8 cellular contexts compared by ENCODE assay signal in the genomic region with DNA sequence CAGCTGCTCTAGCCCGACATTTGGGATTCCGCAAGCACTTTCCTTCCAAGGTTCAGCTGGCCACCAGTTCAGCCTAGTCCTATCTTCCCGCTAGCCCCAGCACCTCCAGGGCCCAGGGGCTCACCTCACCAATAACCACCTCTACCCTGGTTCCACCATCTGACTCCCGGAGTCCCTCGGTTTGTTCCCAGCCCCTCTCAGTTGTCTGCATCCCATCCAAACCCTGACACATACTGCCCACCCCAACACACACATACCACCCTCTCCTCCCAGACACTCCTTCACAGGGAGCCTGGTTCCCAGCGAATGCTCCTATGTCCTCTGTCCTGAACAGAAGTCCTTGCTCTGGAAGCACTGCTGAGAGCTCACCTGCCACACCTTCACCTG. TPM values are rescaled to one million over a fixed set of nuclear protein-coding genes. Genes with fewer than 3 reads are reported as not detected.
A peak's percentile ranks its signal among the peaks of the same experiment; 100 is the strongest.
DNase-seq lines count a peak whose midpoint lies in the region; ATAC-seq and TF ChIP-seq lines count a peak whose summit lies in the region.
"Had no signal": no experiment of that assay in that cellular context is flagged by ENCODE, and none has a peak within 500 bp of the region (broad histone marks: within the 10 kb centered on the region; RNA-seq: fewer than 3 reads in every experiment).

No MANE protein-coding gene starts in this region.

- H3K9ac ChIP-seq in SK-N-SH: no peak overlapping the region

- no peak for DNase-seq in SK-N-SH
- DNase-seq in esophagus muscularis mucosa (ENCODE audit: extremely low spot score): no peak
- no peak for DNase-seq in thyroid gland
- no peak for DNase-seq in DMS 273 treated with DMSO at 0.1 percent for 48 hours (lab: John Stamatoyannopoulos, UW)
- DNase-seq: DND-41 had no signal

- H3K36me3 ChIP-seq in SK-N-SH (replicated peaks in 1 of 2; ENCODE audit: control insufficient read depth in 1 of 2, insufficient read depth in 2 of 2, low read length in 1 of 2) (no peaks in the 10 kb centered on the region), esophagus muscularis mucosa (no peaks in the 10 kb centered on the region), muscle layer of duodenum (ENCODE audit: control insufficient read depth in 1 of 2, insufficient read depth in 2 of 2, low read length in 2 of 2) (no peaks in the 10 kb centered on the region), thyroid gland (no peaks in the 10 kb centered on the region)

- no peaks in the 10 kb centered on the region for H3K79me2 ChIP-seq in SK-N-SH (ENCODE audit: insufficient read depth)

- H3K9me3 ChIP-seq in SK-N-SH (no peaks in the 10 kb centered on the region), esophagus muscularis mucosa (no peaks in the 10 kb centered on the region), muscle layer of duodenum (ENCODE audit: control insufficient read depth in 1 of 2, low read length in 2 of 2) (no peaks in the 10 kb centered on the region), thyroid gland (no peaks in the 10 kb centered on the region)

- peaks cover 0 to 13% of the 10 kb centered on the region in 2 experiments; a peak in 3 of 4 replicates for H3K4me1 ChIP-seq in SK-N-SH (ENCODE audit: control insufficient read depth in 1 of 2, insufficient read depth in 2 of 2, low read depth in 1 of 2, low read length in 1 of 2)
- peaks cover 61 to 89% (median 84%) of the 10 kb centered on the region in 4 donors for H3K4me1 ChIP-seq in esophagus muscularis mucosa
- peaks cover 11 to 40% of the 10 kb centered on the region in 2 donors for H3K4me1 ChIP-seq in muscle layer of duodenum (ENCODE audit: control insufficient read depth in 1 of 2, insufficient read depth in 2 of 2, low read length in 2 of 2)
- peaks cover 11 to 66% of the 10 kb centered on the region in 2 donors for H3K4me1 ChIP-seq in thyroid gland

- H3K9me2 ChIP-seq in SK-N-SH: no peaks in the 10 kb centered on the region

- TF ChIP-seq RAD21 in SK-N-SH (IDR thresholded peaks at IDR 0.05; ENCODE audit: low read length): no peak

- POLR2A ChIA-PET in SK-N-SH (lab: Yijun Ruan, JAX): no interaction called here

- H3K27me3 ChIP-seq in SK-N-SH (ENCODE audit: insufficient read depth) (peaks cover 2% of the 10 kb centered on the region), esophagus muscularis mucosa (no peaks in the 10 kb centered on the region), muscle layer of duodenum (ENCODE audit: low read depth, low read length) (no peaks in the 10 kb centered on the region), thyroid gland (no peaks in the 10 kb centered on the region)

- no peak overlapping the region for H3K4me3 ChIP-seq in SK-N-SH (ENCODE audit: low read depth in 2 of 2, low read length in 1 of 2)
- H3K4me3 ChIP-seq in esophagus muscularis mucosa: peak overlapping the region; percentile 45 to 61 (median 52)
- H3K4me3 ChIP-seq in muscle layer of duodenum (ENCODE audit: low read depth in 1 of 2, low read length in 2 of 2): peak overlapping the region; percentile 68 to 70
- H3K4me3 ChIP-seq in thyroid gland (replicated peaks in 1 of 3): peak overlapping the region in 1 of 3 donors; percentile 33

- H3K27ac ChIP-seq in SK-N-SH (ENCODE audit: low read depth in 2 of 2, low read length in 1 of 2) (no peak overlapping the region), esophagus muscularis mucosa (replicated peaks in 1 of 4) (peak overlapping the region; percentile 77 to 83 (median 81)), muscle layer of duodenum (ENCODE audit: low read length) (peak overlapping the region; percentile 79), thyroid gland (peak overlapping the region; percentile 66 to 78 (median 75))

- TF ChIP-seq CTCF in SK-N-SH (IDR thresholded peaks at IDR 0.05) (no peak), esophagus muscularis mucosa (IDR thresholded peaks at IDR 0.05) (no peak), thyroid gland (IDR thresholded peaks at IDR 0.05) (no peak)

- TF ChIP-seq EP300 in SK-N-SH (IDR thresholded peaks at IDR 0.05; ENCODE audit: borderline replicate concordance in 1 of 2, low read depth in 1 of 2, low read length in 1 of 2): no peak
- TF ChIP-seq EP300 in esophagus muscularis mucosa (IDR thresholded peaks at IDR 0.05): no peak

- peak overlapping the region; percentile 53; the same call in 1 of the 2 replicates for H3K4me2 ChIP-seq in SK-N-SH

- H3F3A ChIP-seq in SK-N-SH (replicated peaks; ENCODE audit: insufficient read depth): peaks cover 21% of the 10 kb centered on the region

- TF ChIP-seq POLR2A in esophagus muscularis mucosa (IDR thresholded peaks at IDR 0.05; ENCODE audit: low read depth) (no peak), thyroid gland (IDR thresholded peaks at IDR 0.05) (no peak)

- CTCF ChIA-PET in SK-N-SH (lab: Yijun Ruan, JAX): interaction anchor here (1.1 to 2.4 kb wide), 3 partner anchors 8 to 20 kb away, joined by 3 to 16 read pairs (median 6); a partner anchor contains a TSS

- WGBS in SK-N-SH (ENCODE audit: low lambda C conversion rate): 33% methylated on average over 6 of the region's 6 CpGs
- 64% methylated on average over 6 of the region's 6 CpGs for WGBS in esophagus muscularis mucosa
- 38 to 42% methylated on average over 6 of the region's 6 CpGs for WGBS in thyroid gland, 2 donors

- H2AFZ ChIP-seq in SK-N-SH (ENCODE audit: low read depth): no peak overlapping the region

- ATAC-seq in HG03097 (IDR thresholded peaks at IDR 0.05; ENCODE audit: low FRiP score, unreplicated experiment) (no peak), HG02840 (IDR thresholded peaks at IDR 0.05; ENCODE audit: low FRiP score, unreplicated experiment) (no peak)

- intact Hi-C loops in esophagus muscularis mucosa (cut with DNase I) (no loop called here), thyroid gland (cut with DNase I) (no loop called here)

- H4K20me1 ChIP-seq in SK-N-SH (ENCODE audit: insufficient read depth): no peaks in the 10 kb centered on the region

TF ChIP-seq in SK-N-SH, 30 proteins besides CTCF, POLR2A, EP300 and RAD21:
- TF ChIP-seq NFIC (IDR thresholded peaks at IDR 0.05; ENCODE audit: borderline replicate concordance): no peak
- no peak for TF ChIP-seq TEAD4 (IDR thresholded peaks at IDR 0.05; ENCODE audit: borderline replicate concordance, insufficient read depth)
- TF ChIP-seq TAF1 (IDR thresholded peaks at IDR 0.05; ENCODE audit: borderline replicate concordance, low read depth, low read length): no peak
- TF ChIP-seq FOSL2 (IDR thresholded peaks at IDR 0.05; ENCODE audit: borderline replicate concordance, low read depth): no peak
- TF ChIP-seq SMC3 (IDR thresholded peaks at IDR 0.05; ENCODE audit: low read depth, low read length): no peak
- no peak for TF ChIP-seq SIN3A (IDR thresholded peaks at IDR 0.05; ENCODE audit: borderline replicate concordance, low read depth, low read length)
- no peak for TF ChIP-seq GABPA (IDR thresholded peaks at IDR 0.05; ENCODE audit: low read depth)
- TF ChIP-seq GATA2 (CRISPR knock-in tag; IDR thresholded peaks at IDR 0.05): no peak
TF ChIP-seq in SK-N-SH: peak in this region for 0.

RNA-seq across cellular contexts. Expression of a gene that starts 0.4 kb away (rescaled TPM):
- polyA plus RNA-seq in SK-N-SH (2012; rRNA removed): 0.48 and 0.55 TPM in 2 replicates
- 0.07 and 0.13 TPM in 2 replicates for polyA plus RNA-seq in SK-N-SH (2012; cell fraction: cytosol; rRNA removed)
- polyA plus RNA-seq in SK-N-SH (2012; cell fraction: nucleus; rRNA removed): 1.5 and 1.7 TPM in 2 replicates
- total RNA-seq in esophagus muscularis mucosa (100 to 1,000 TPM; 223 to 525 (median 326) TPM), thyroid gland (100 to 1,000 TPM in 2 of 4 donors, 10 to 100 TPM in 2; 42.2 to 112 (median 80.9) TPM)

RNA-seq across cellular contexts. Expression of a gene that starts 19.3 kb away (rescaled TPM):
- polyA plus RNA-seq in SK-N-SH (2012; rRNA removed): 61.3 and 73.0 TPM in 2 replicates
- 24.6 and 34.3 TPM in 2 replicates for polyA plus RNA-seq in SK-N-SH (2012; cell fraction: cytosol; rRNA removed)
- polyA plus RNA-seq in SK-N-SH (2012; cell fraction: nucleus; rRNA removed): 148 and 162 TPM in 2 replicates
- total RNA-seq in esophagus muscularis mucosa (10 to 100 TPM; 17.7 to 37.4 (median 27.2) TPM), thyroid gland (10 to 100 TPM; 41.5 to 63.5 (median 57.3) TPM)

RNA-seq across cellular contexts. Expression of a gene that starts 21.4 kb away (rescaled TPM):
- 2.7 and 3.5 TPM in 2 replicates for polyA plus RNA-seq in SK-N-SH (2012; rRNA removed)
- 2.4 and 2.6 TPM in 2 replicates for polyA plus RNA-seq in SK-N-SH (2012; cell fraction: cytosol; rRNA removed)
- 2.9 and 3.3 TPM in 2 replicates for polyA plus RNA-seq in SK-N-SH (2012; cell fraction: nucleus; rRNA removed)
- 1 to 10 TPM; 2.7 to 6.3 (median 3.9) TPM for total RNA-seq in esophagus muscularis mucosa
- total RNA-seq in thyroid gland: 10 to 100 TPM in 1 of 4 donors, 1 to 10 TPM in 3; 3.6 to 11.8 (median 6.8) TPM

RNA-seq across cellular contexts. Expression of a gene that starts 43.0 kb away (rescaled TPM):
- polyA plus RNA-seq in SK-N-SH (2012; rRNA removed): 1.2 and 1.5 TPM in 2 replicates
- polyA plus RNA-seq in SK-N-SH (2012; cell fraction: cytosol; rRNA removed): 0.72 and 1.2 TPM in 2 replicates
- 9.8 and 14.4 TPM in 2 replicates for polyA plus RNA-seq in SK-N-SH (2012; cell fraction: nucleus; rRNA removed)
- total RNA-seq in esophagus muscularis mucosa: 1 to 10 TPM; 2.7 to 4.4 (median 4.0) TPM
- total RNA-seq in thyroid gland: under 1 TPM in 3 of 4 donors, not detected in 1; 0.49 to 0.81 (median 0.67) TPM

RNA-seq across cellular contexts. Expression of a gene that starts 45.2 kb away (rescaled TPM):
- polyA plus RNA-seq in SK-N-SH (2012; rRNA removed): 32.7 and 42.1 TPM in 2 replicates
- 20.3 and 24.4 TPM in 2 replicates for polyA plus RNA-seq in SK-N-SH (2012; cell fraction: cytosol; rRNA removed)
- 62.6 and 76.3 TPM in 2 replicates for polyA plus RNA-seq in SK-N-SH (2012; cell fraction: nucleus; rRNA removed)
- total RNA-seq in esophagus muscularis mucosa (10 to 100 TPM; 14.9 to 31.4 (median 20.8) TPM), thyroid gland (10 to 100 TPM; 13.0 to 26.1 (median 24.1) TPM)

Comparison
In these comparisons a context has a peak if more than half of its experiments do, and no peak if none do; other contexts are left out.
1. H3K27ac ChIP-seq: peak in esophagus muscularis mucosa (4 of 4), muscle layer of duodenum (single experiment) and thyroid gland (3 of 3); none in SK-N-SH (0 of 2).
2. H3K4me3 ChIP-seq: peak in esophagus muscularis mucosa (4 of 4) and muscle layer of duodenum (2 of 2); none in SK-N-SH (0 of 2).